In genomic region chr15:97904196-97904572, GRCh38 we compare ENCODE assay signal across 8 cellular contexts. TPM values are rescaled to one million over a fixed set of nuclear protein-coding genes. Genes with fewer than 3 reads are reported as not detected.
A peak's percentile ranks its signal among the peaks of the same experiment; 100 is the strongest.
DNase-seq lines count a peak whose midpoint lies in the region; ATAC-seq, FAIRE-seq and TF ChIP-seq lines count a peak whose summit lies in the region.

No MANE protein-coding gene starts in this region.

- intact Hi-C loops in activated CD8-positive, alpha-beta T cell treated with anti-CD3 and anti-CD28 coated beads for 36 hours (cut with micrococcal nuclease), result loop anchor here (2.0 to 10.0 kb wide), 3 partner anchors 181 to 521 kb away; no protein-coding TSS in a partner anchor
- intact Hi-C loops in pancreas (cut with DNase I), result loop anchor here in 2 of 3 donors (5.0 to 10.0 kb wide), 3 partner anchors 263 to 391 kb away; no protein-coding TSS in a partner anchor

- H3K4me3 ChIP-seq in GM06990 (replicated peaks; ENCODE audit: low read depth, low read length) (no peak overlapping the region), pancreas (no peak overlapping the region)

- H3K36me3 Mint-ChIP-seq in activated CD8-positive, alpha-beta T cell treated with anti-CD3 and anti-CD28 coated beads for 36 hours (ENCODE audit: low read depth), result no peaks in the 10 kb centered on the region

- CTCF ChIA-PET in activated CD8-positive, alpha-beta T cell treated with anti-CD3 and anti-CD28 coated beads for 36 hours (lab: Charles Lee), result interaction anchor here (3.1 kb wide), 1 partner anchor 274 kb away, joined by 17 read pairs; no protein-coding TSS in a partner anchor

- no peak for FAIRE-seq in pancreas (lab: Jason Lieb, UNC)

- no peak for ATAC-seq in activated CD8-positive, alpha-beta T cell treated with anti-CD3 and anti-CD28 coated beads for 36 hours
- ATAC-seq in pancreas (peak; percentile 95 to 100 (median 98)), HG03342 (IDR thresholded peaks at IDR 0.05; ENCODE audit: unreplicated experiment) (no peak), GM19351 (IDR thresholded peaks at IDR 0.05; ENCODE audit: unreplicated experiment) (no peak)

- no peaks in the 10 kb centered on the region for H3K9me3 Mint-ChIP-seq in activated CD8-positive, alpha-beta T cell treated with anti-CD3 and anti-CD28 coated beads for 36 hours

- no peak overlapping the region for H3K4me3 Mint-ChIP-seq in activated CD8-positive, alpha-beta T cell treated with anti-CD3 and anti-CD28 coated beads for 36 hours

- no peak overlapping the region for H3K27ac Mint-ChIP-seq in activated CD8-positive, alpha-beta T cell treated with anti-CD3 and anti-CD28 coated beads for 36 hours

- H3K4me1 ChIP-seq in pancreas, result no peaks in the 10 kb centered on the region

- H3K27me3 ChIP-seq in GM06990 (replicated peaks; ENCODE audit: control insufficient read depth, insufficient read depth, low read length), result no peaks in the 10 kb centered on the region
- H3K27me3 ChIP-seq in pancreas, result peaks cover 0 to 9% (median 0%) of the 10 kb centered on the region in 4 donors

- no peaks in the 10 kb centered on the region for H3K9me3 ChIP-seq in pancreas

- H3K36me3 ChIP-seq in GM06990 (ENCODE audit: control insufficient read depth, insufficient read depth, low read length) (no peaks in the 10 kb centered on the region), pancreas (no peaks in the 10 kb centered on the region)

- H3K4me1 Mint-ChIP-seq in activated CD8-positive, alpha-beta T cell treated with anti-CD3 and anti-CD28 coated beads for 36 hours (ENCODE audit: low read depth), result no peaks in the 10 kb centered on the region

- TF ChIP-seq CTCF in 22Rv1 (IDR thresholded peaks at IDR 0.05), result peak; percentile 91
- peak; percentile 18 for TF ChIP-seq CTCF in GM06990 (IDR thresholded peaks at IDR 0.05; ENCODE audit: insufficient read depth, low read length, poor library complexity, severe bottlenecking)
- TF ChIP-seq CTCF in activated CD8-positive, alpha-beta T cell treated with anti-CD3 and anti-CD28 coated beads for 36 hours (IDR thresholded peaks at IDR 0.05), result peak; percentile 37
- peak in 3 of 4 donors; percentile 40 to 61 (median 60) for TF ChIP-seq CTCF in pancreas (IDR thresholded peaks at IDR 0.05)

- 0 to 1% methylated on average over 19 to 22 of the region's 22 CpGs for WGBS in pancreas, 2 donors

- POLR2A ChIA-PET in activated CD8-positive, alpha-beta T cell treated with anti-CD3 and anti-CD28 coated beads for 36 hours (lab: Charles Lee), result no interaction called here

- H3K27ac ChIP-seq in 22Rv1, result no peak overlapping the region
- H3K27ac ChIP-seq in pancreas, result no peak overlapping the region

- H3K27me3 Mint-ChIP-seq in activated CD8-positive, alpha-beta T cell treated with anti-CD3 and anti-CD28 coated beads for 36 hours, result peaks cover 19% of the 10 kb centered on the region

- DNase-seq in GM06990 (ENCODE audit: extremely low read depth, insufficient read length), result no peak
- peak; percentile 24 for DNase-seq in NCI-H1417 treated with DMSO at 0.1 percent for 48 hours (lab: John Stamatoyannopoulos, UW)
- DNase-seq in activated CD8-positive, alpha-beta T cell treated with anti-CD3 and anti-CD28 coated beads for 36 hours, result peak; percentile 49
- DNase-seq in glomerular visceral epithelial cell (ENCODE audit: extremely low spot score), result peak; percentile 50
- peak; percentile 53 to 90 (median 76) for DNase-seq in pancreas

RNA-seq across cellular contexts. Expression of gene ARRDC4, which starts 56.3 kb away (rescaled TPM):
- under 1 TPM; 0.90 to 0.94 TPM for total RNA-seq in activated CD8-positive, alpha-beta T cell treated with anti-CD3 and anti-CD28 coated beads for 36 hours
- 10 to 100 TPM; 10.8 to 32.7 (median 14.4) TPM for total RNA-seq in pancreas
- polyA plus RNA-seq in pancreas, result 10 to 100 TPM; 16.2 to 29.8 TPM

Comparison
In these comparisons a context has a peak if more than half of its experiments do, and no peak if none do; other contexts are left out.
1. CTCF ChIP-seq: peak in every context shown above with its lines; median percentile 91 in 22Rv1; 60 in pancreas; 37 in activated CD8-positive, alpha-beta T cell treated with anti-CD3 and anti-CD28 coated beads for 36 hours; 18 in GM06990.
2. ATAC-seq: peak in pancreas (4 of 4); none in activated CD8-positive, alpha-beta T cell treated with anti-CD3 and anti-CD28 coated beads for 36 hours (single experiment), HG03342 (single experiment) and GM19351 (single experiment).
3. RNA of gene ARRDC4, which starts 56.3 kb away (total RNA-seq): 10.8 to 32.7 TPM in pancreas; 0.90 to 0.94 TPM in activated CD8-positive, alpha-beta T cell treated with anti-CD3 and anti-CD28 coated beads for 36 hours; every median in the first group is over 4 times any median in the second.